ENCODE assay signal across 19 cellular contexts in genomic region chr14:21165670-21166069, GRCh38. TPM values are rescaled to one million over a fixed set of nuclear protein-coding genes. Genes with fewer than 3 reads are reported as not detected.
"Had no signal": no experiment of that assay in that cellular context is flagged by ENCODE, and none has a peak within 500 bp of the region (broad histone marks: within the 10 kb centered on the region; RNA-seq: fewer than 3 reads in every experiment).

No MANE protein-coding gene starts in this region.

RNA-seq across cellular contexts. Expression of gene OR5AU1, which starts 9.8 kb away (rescaled TPM):
- total RNA-seq: activated CD4-positive, alpha-beta memory T cell treated with anti-CD3 and anti-CD28 coated beads, Interleukin-2, amount 10 ng/mL, durations not matched to agents 7 days and 5 days; activated CD4-positive, alpha-beta T cell treated with anti-CD3 and anti-CD28 coated beads, Interleukin-2, amount 10 ng/mL, durations not matched to agents 7 days and 5 days; activated naive CD4-positive, alpha-beta T cell treated with anti-CD3 and anti-CD28 coated beads, Interleukin-2, amount 50 U/mL, for 72 hours; activated naive CD8-positive, alpha-beta T cell treated with anti-CD3 and anti-CD28 coated beads, Interleukin-2, amount 10 ng/mL, durations not matched to agents 7 days and 5 days; activated T-cell treated with anti-CD3 and anti-CD28 coated beads, Interleukin-2, amount 50 U/mL, for 72 hours; ascending aorta; body of pancreas; bronchial epithelial cell; cardiac septum; cerebellum; dermis blood vessel endothelial cell; esophagus squamous epithelium; fibroblast of lung; foreskin keratinocyte; gastrocnemius medialis; T-cell; T-helper 2 cell treated with Interferon-gamma antibody and Interleukin-4, amounts not matched to agents 100 ng/mL and 5 ng/mL, for 36 hours; WTC11 had no signal
- polyA plus RNA-seq: esophagus, fibroblast of lung, foreskin keratinocyte had no signal
